ENCODE assay signal across 1 cellular context in genomic region chr4:87014284-87014782, GRCh38.
TF ChIP-seq lines count a peak whose summit lies in the region.

No MANE protein-coding gene starts in this region.

TF ChIP-seq in K562, 482 proteins besides CTCF, POLR2A, EP300 and RAD21 (continued from another document):
- TF ChIP-seq, protein P1, sequence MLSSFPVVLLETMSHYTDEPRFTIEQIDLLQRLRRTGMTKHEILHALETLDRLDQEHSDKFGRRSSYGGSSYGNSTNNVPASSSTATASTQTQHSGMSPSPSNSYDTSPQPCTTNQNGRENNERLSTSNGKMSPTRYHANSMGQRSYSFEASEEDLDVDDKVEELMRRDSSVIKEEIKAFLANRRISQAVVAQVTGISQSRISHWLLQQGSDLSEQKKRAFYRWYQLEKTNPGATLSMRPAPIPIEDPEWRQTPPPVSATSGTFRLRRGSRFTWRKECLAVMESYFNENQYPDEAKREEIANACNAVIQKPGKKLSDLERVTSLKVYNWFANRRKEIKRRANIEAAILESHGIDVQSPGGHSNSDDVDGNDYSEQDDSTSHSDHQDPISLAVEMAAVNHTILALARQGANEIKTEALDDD (IDR thresholded peaks at IDR 0.05): peak; percentile 51; the same call in 1 of the 2 replicates
- TF ChIP-seq PCBP2 (IDR thresholded peaks at IDR 0.05; ENCODE audit: low read depth, low read length, poor library complexity, severe bottlenecking) (no peak), CEBPG (CRISPR knock-in tag; IDR thresholded peaks at IDR 0.05) (no peak), CEBPG (tag; conservative IDR thresholded peaks at IDR 0.05 in 1 of 2, IDR thresholded peaks at IDR 0.05 in 1 of 2) (0 out of 4 replicates have a peak, but pooled peaks of 1 of the 2 experiments have one; percentile 23), MECOM (CRISPR knock-in tag; IDR thresholded peaks at IDR 0.05) (peak; percentile 37; the same call in 1 of the 2 replicates), ZNF184 (CRISPR knock-in tag; IDR thresholded peaks at IDR 0.05) (no peak)
